Comparison of ENCODE assay signal across 16 cellular contexts in the genomic region with DNA sequence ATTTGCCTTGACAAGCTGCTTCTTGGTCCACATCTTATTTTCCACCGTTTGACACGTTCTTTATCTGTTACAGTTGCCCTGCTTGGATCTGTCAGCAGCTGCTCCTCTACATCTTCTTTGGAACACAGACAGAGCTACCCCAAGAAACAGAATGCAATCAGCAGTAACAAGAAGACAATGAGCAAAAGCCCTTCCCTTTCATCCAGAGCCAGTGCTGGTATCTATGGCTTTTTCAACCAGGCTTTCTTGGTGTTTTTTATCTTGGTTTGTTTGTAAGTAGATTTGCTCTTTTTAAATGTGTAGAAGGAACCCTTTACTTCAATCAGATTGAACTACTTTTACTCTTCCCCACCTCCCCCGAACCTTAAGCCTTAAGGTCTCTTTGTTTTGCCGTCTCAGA. TPM values are rescaled to one million over a fixed set of nuclear protein-coding genes. Genes with fewer than 3 reads are reported as not detected.
A peak's percentile ranks its signal among the peaks of the same experiment; 100 is the strongest.
DNase-seq lines count a peak whose midpoint lies in the region; ATAC-seq, FAIRE-seq and TF ChIP-seq lines count a peak whose summit lies in the region.
"Had no signal": no experiment of that assay in that cellular context is flagged by ENCODE, and none has a peak within 500 bp of the region (broad histone marks: within the 10 kb centered on the region; RNA-seq: fewer than 3 reads in every experiment).

No MANE protein-coding gene starts in this region.

- H2BK12ac ChIP-seq in H1 (ENCODE audit: low read depth, low read length), result no peak overlapping the region

- TF ChIP-seq RAD21 in H1 (IDR thresholded peaks at IDR 0.05 in 1 of 2, conservative IDR thresholded peaks at IDR 0.05 in 1 of 2; ENCODE audit: low read depth in 2 of 2, low read length in 2 of 2), result no peak

- H3K27ac Mint-ChIP-seq in GM23338 (no peak overlapping the region), endothelial cell (ENCODE audit: unreplicated experiment) (no peak overlapping the region)
- H3K27ac Mint-ChIP-seq: CD4-positive, CD25-positive, alpha-beta regulatory T cell had no signal

- H3K4me3 ChIP-seq in GM23338 (no peak overlapping the region), H1 (ENCODE audit: extremely low read depth in 1 of 4, insufficient read depth in 2 of 4, low read depth in 3 of 4, low read length in 4 of 4) (no peak overlapping the region), thoracic aorta (no peak overlapping the region)
- H3K4me3 ChIP-seq: BLaER1 treated with 17β-estradiol and CSF1 and Interleukin-3, amounts not matched to agents 10 nM and 100 nM; K562 had no signal

- H4K91ac ChIP-seq in H1 (replicated peaks; ENCODE audit: insufficient read length, low read length), result no peak overlapping the region

- H2AFZ ChIP-seq in GM23338 (peak overlapping the region; percentile 34; the same call in 1 of the 2 replicates), H1 (ENCODE audit: low read length) (peak overlapping the region; percentile 67; the same call in 1 of the 2 replicates)

- H3F3A ChIP-seq in GM23338 (replicated peaks; ENCODE audit: low read depth), result no peaks in the 10 kb centered on the region

- H4K8ac ChIP-seq in H1 (ENCODE audit: extremely low read depth, insufficient read depth, low read length), result no peak overlapping the region

- no peak overlapping the region for H3K9ac ChIP-seq in H1 (replicated peaks in 1 of 4; ENCODE audit: extremely low read depth in 1 of 4, low read depth in 3 of 4, low read length in 3 of 4)
- H3K9ac ChIP-seq: BLaER1 treated with 17β-estradiol and CSF1 and Interleukin-3, amounts not matched to agents 10 nM and 100 nM had no signal

- no peak overlapping the region for H3K14ac ChIP-seq in H1 (ENCODE audit: insufficient read length)

- DNase-seq in GM23338 (ENCODE audit: low spot score) (no peak), H1 (ENCODE audit: low read depth in 1 of 2, low spot score in 2 of 2) (no peak), myocyte (ENCODE audit: low read depth) (peak; percentile 45), thoracic aorta (ENCODE audit: low spot score) (no peak), SKM-1 (lab: John Stamatoyannopoulos, UW; ENCODE audit: unreplicated experiment) (no peak), endothelial cell (ENCODE audit: low spot score) (no peak)
- DNase-seq: ACHN; CD4-positive, CD25-positive, alpha-beta regulatory T cell; DMS79 treated with DMSO at 0.1 percent for 48 hours; EL; HCEC 1CT had no signal

- H3K4me3 Mint-ChIP-seq in GM23338, result no peak overlapping the region
- no peak overlapping the region for H3K4me3 Mint-ChIP-seq in endothelial cell (ENCODE audit: unreplicated experiment)
- H3K4me3 Mint-ChIP-seq: CD4-positive, CD25-positive, alpha-beta regulatory T cell had no signal

- WGBS in H1 (ENCODE audit: extremely low coverage in 1 of 2, insufficient coverage in 1 of 2, insufficient read length in 1 of 2, insufficient replicate concordance in 2 of 2, low coverage in 1 of 2, low lambda C conversion rate in 2 of 2, missing lambda C conversion rate in 1 of 2), 2 experiments, result 88% methylated on average over 4 of the region's 4 CpGs; no CpG with 5 or more reads in 1 of the 2 experiments

- H3K36me3 Mint-ChIP-seq in GM23338 (ENCODE audit: low read depth), result no peaks in the 10 kb centered on the region
- no peaks in the 10 kb centered on the region for H3K36me3 Mint-ChIP-seq in endothelial cell (ENCODE audit: low read depth, unreplicated experiment)

- no peaks in the 10 kb centered on the region for H3K27me3 Mint-ChIP-seq in GM23338 (ENCODE audit: insufficient read depth, low read depth, poor library complexity)
- H3K27me3 Mint-ChIP-seq in endothelial cell (ENCODE audit: unreplicated experiment), result no peaks in the 10 kb centered on the region
- H3K27me3 Mint-ChIP-seq: CD4-positive, CD25-positive, alpha-beta regulatory T cell had no signal

- no peak overlapping the region for H4K5ac ChIP-seq in H1 (ENCODE audit: insufficient read length, low read depth, low read length)

- H3K9me3 ChIP-seq in H1 (ENCODE audit: insufficient read depth in 2 of 2, low read depth in 1 of 2, low read length in 1 of 2) (no peaks in the 10 kb centered on the region), thoracic aorta (no peaks in the 10 kb centered on the region)
- H3K9me3 ChIP-seq: BLaER1 treated with 17β-estradiol and CSF1 and Interleukin-3, amounts not matched to agents 10 nM and 100 nM had no signal

- peaks cover 12% of the 10 kb centered on the region; the same call in 2 of the 3 replicates for H3K4me1 Mint-ChIP-seq in GM23338
- H3K4me1 Mint-ChIP-seq in endothelial cell (ENCODE audit: unreplicated experiment), result no peaks in the 10 kb centered on the region

- POLR2A ChIA-PET in H1 (lab: Charles Lee; ENCODE audit: partially characterized antibody), result interaction anchor here (0.7 kb wide), 1 partner anchor 114 kb away, joined by 3 read pairs; no protein-coding TSS in a partner anchor

- H3K18ac ChIP-seq in H1 (ENCODE audit: extremely low read depth, low read length), result no peak overlapping the region

- H3K36me3 ChIP-seq in GM23338 (ENCODE audit: insufficient read depth), result no peaks in the 10 kb centered on the region
- no peaks in the 10 kb centered on the region for H3K36me3 ChIP-seq in H1 (ENCODE audit: control insufficient read depth in 2 of 4, insufficient read depth in 4 of 4, low read length in 3 of 4)
- H3K36me3 ChIP-seq in thoracic aorta, result peaks cover 21% of the 10 kb centered on the region

- H3K23ac ChIP-seq in H1 (ENCODE audit: insufficient read length), result no peak overlapping the region

- H3K23me2 ChIP-seq in H1 (ENCODE audit: low read depth, low read length), result no peaks in the 10 kb centered on the region

- no peak overlapping the region for H2BK20ac ChIP-seq in H1 (ENCODE audit: low read length)

- H3K27me3 ChIP-seq in GM23338 (ENCODE audit: insufficient read depth) (no peaks in the 10 kb centered on the region), H1 (replicated peaks in 1 of 4; ENCODE audit: control insufficient read depth in 3 of 4, extremely low read depth in 1 of 4, insufficient read depth in 3 of 4, low read length in 3 of 4) (no peaks in the 10 kb centered on the region), thoracic aorta (replicated peaks; ENCODE audit: insufficient read depth) (no peaks in the 10 kb centered on the region)
- H3K27me3 ChIP-seq: BLaER1 treated with 17β-estradiol and CSF1 and Interleukin-3, amounts not matched to agents 10 nM and 100 nM had no signal

- no peak for TF ChIP-seq EP300 in H1 (IDR thresholded peaks at IDR 0.05; ENCODE audit: borderline replicate concordance in 1 of 2, low read depth in 2 of 2, low read length in 2 of 2)

- H3K4ac ChIP-seq in H1 (replicated peaks; ENCODE audit: insufficient read length, low read depth, low read length), result no peak overlapping the region

- no peak for TF ChIP-seq POLR2A in H1 (IDR thresholded peaks at IDR 0.05; ENCODE audit: control extremely low read depth in 1 of 2, low read depth in 2 of 2, low read length in 2 of 2)

- no peak for TF ChIP-seq CTCF in GM23338 (conservative IDR thresholded peaks at IDR 0.05; ENCODE audit: low read depth in 2 of 2)
- no peak for TF ChIP-seq CTCF in H1 (IDR thresholded peaks at IDR 0.05; ENCODE audit: control extremely low read depth in 1 of 3, insufficient read depth in 1 of 3, low read depth in 1 of 3, low read length in 3 of 3)
- TF ChIP-seq CTCF in thoracic aorta (IDR thresholded peaks at IDR 0.05), result no peak
- no peak for TF ChIP-seq CTCF in endothelial cell (IDR thresholded peaks at IDR 0.05; ENCODE audit: unreplicated experiment)

- H3K79me2 ChIP-seq in GM23338 (replicated peaks; ENCODE audit: insufficient read depth), result no peaks in the 10 kb centered on the region
- no peaks in the 10 kb centered on the region for H3K79me2 ChIP-seq in H1 (ENCODE audit: control insufficient read depth in 1 of 2, insufficient read depth in 2 of 2, low read length in 2 of 2)

- no peak for FAIRE-seq in H1 (lab: Jason Lieb, UNC)
- FAIRE-seq: G401.6, GM12891, K562 had no signal

- no peaks in the 10 kb centered on the region for H4K20me1 ChIP-seq in GM23338 (replicated peaks; ENCODE audit: insufficient read depth)
- no peaks in the 10 kb centered on the region for H4K20me1 ChIP-seq in H1 (replicated peaks in 1 of 2; ENCODE audit: control insufficient read depth in 1 of 2, insufficient read depth in 2 of 2, low read length in 2 of 2)
- H4K20me1 ChIP-seq: BLaER1 treated with 17β-estradiol and CSF1 and Interleukin-3, amounts not matched to agents 10 nM and 100 nM had no signal

- H3K4me2 ChIP-seq in GM23338 (no peak overlapping the region), H1 (ENCODE audit: insufficient read depth in 1 of 2, low read depth in 2 of 2, low read length in 2 of 2) (no peak overlapping the region)
- H3K4me2 ChIP-seq: BLaER1 treated with 17β-estradiol and CSF1 and Interleukin-3, amounts not matched to agents 10 nM and 100 nM had no signal

- no peaks in the 10 kb centered on the region for H3K9me2 ChIP-seq in GM23338 (ENCODE audit: insufficient read depth)

- CTCF ChIA-PET in H1 (lab: Charles Lee; ENCODE audit: partially characterized antibody), result interaction anchor here (0.6 to 1.7 kb wide), 2 partner anchors 36 to 765 kb away, joined by 5 read pairs; no protein-coding TSS in a partner anchor

- H3K79me1 ChIP-seq in H1 (ENCODE audit: low read depth, low read length), result no peaks in the 10 kb centered on the region

- H3K27ac ChIP-seq in GM23338 (ENCODE audit: low read depth), result no peak overlapping the region
- no peak overlapping the region for H3K27ac ChIP-seq in H1 (ENCODE audit: low read depth, low read length)
- peak overlapping the region; percentile 3 to 35 for H3K27ac ChIP-seq in thoracic aorta
- H3K27ac ChIP-seq: BLaER1 treated with 17β-estradiol and CSF1 and Interleukin-3, amounts not matched to agents 10 nM and 100 nM had no signal

- H2BK5ac ChIP-seq in H1 (ENCODE audit: low read depth, low read length), result no peak overlapping the region

- H2BK15ac ChIP-seq in H1 (ENCODE audit: low read length), result no peak overlapping the region

- no peak overlapping the region for H2AK5ac ChIP-seq in H1 (ENCODE audit: low read depth, low read length)

- H3K4me1 ChIP-seq in GM23338 (ENCODE audit: insufficient read depth) (peaks cover 13% of the 10 kb centered on the region; the same call in 1 of the 2 replicates), H1 (replicated peaks in 1 of 4; ENCODE audit: control insufficient read depth in 3 of 4, insufficient read depth in 4 of 4, low read length in 3 of 4) (peaks cover 0 to 2% (median 0%) of the 10 kb centered on the region in 4 experiments; a peak in 1 of 7 replicates), thoracic aorta (ENCODE audit: control insufficient read depth in 1 of 2, low read depth in 2 of 2) (peaks cover 3 to 6% of the 10 kb centered on the region in 2 donors)

- no peak for ATAC-seq in GM23338
- ATAC-seq in thoracic aorta (ENCODE audit: insufficient number of reproducible peaks, low FRiP score, low read depth), result no peak
- ATAC-seq in HG03175 (IDR thresholded peaks at IDR 0.05; ENCODE audit: unreplicated experiment), result no peak
- ATAC-seq: K562 had no signal

- no peaks in the 10 kb centered on the region for H3K9me3 Mint-ChIP-seq in GM23338
- H3K9me3 Mint-ChIP-seq in endothelial cell (ENCODE audit: unreplicated experiment), result no peaks in the 10 kb centered on the region
- H3K9me3 Mint-ChIP-seq: CD4-positive, CD25-positive, alpha-beta regulatory T cell had no signal

- no peak overlapping the region for H3K56ac ChIP-seq in H1 (replicated peaks; ENCODE audit: insufficient read length, low read depth, low read length)

- H2BK120ac ChIP-seq in H1 (replicated peaks; ENCODE audit: low read depth, low read length), result no peak overlapping the region

RNA-seq across cellular contexts. Expression of a gene that starts 41.9 kb away (rescaled TPM):
- total RNA-seq in GM23338 (2014; rRNA removed; shearing (Covaris generic)), result 0.14 TPM in 1 of 2 replicates, not detected in the other
- polyA plus RNA-seq in GM23338 (2016; fragmentation: Nextera tagmentation; extraction: Ambion mirVana), result 0.06 TPM in 1 of 2 replicates, not detected in the other
- 0.09 TPM in 1 of 2 replicates, not detected in the other for total RNA-seq in H1 (2021; fragmentation: NEBNext Ultra II Directional; extraction: Animal tissue kit (Norgen Biotek cat#: 25700))
- polyA plus RNA-seq in H1 (2011; rRNA removed), result 0.02 and 0.08 TPM in 2 replicates
- polyA plus RNA-seq in H1 (2011; cell fraction: cytosol; rRNA removed), result 0.05 TPM
- polyA plus RNA-seq in H1 (2011; cell fraction: nucleus; rRNA removed), result 0.26 TPM
- 0.05 to 0.37 TPM (median 0.16 TPM) in 4 replicates for polyA plus RNA-seq in H1 (2012, experiment 1 of 2)
- polyA plus RNA-seq in H1 (2012, experiment 2 of 2), result 0.09 TPM
- 0.08 TPM for polyA plus RNA-seq in H1 (2013, experiment 1 of 2)
- polyA plus RNA-seq in H1 (2013, experiment 2 of 2), result 0.09 TPM
- polyA minus RNA-seq in H1 (2011; rRNA and poly(A)+ RNA removed), result 0.16 and 0.17 TPM in 2 replicates
- polyA minus RNA-seq in H1 (2011; cell fraction: cytosol; rRNA and poly(A)+ RNA removed), result not detected
- polyA minus RNA-seq in H1 (2011; cell fraction: nucleus; rRNA and poly(A)+ RNA removed), result 0.70 TPM
- 126 and 129 TPM in 2 replicates for total RNA-seq in myocyte
- polyA plus RNA-seq in myocyte (2012), result 43.7 TPM
- total RNA-seq in thoracic aorta, result 10 to 100 TPM; 31.3 to 54.0 TPM
- 0.46 TPM for total RNA-seq in endothelial cell (ENCODE audit: unreplicated experiment)

Comparison
In these comparisons a context has a peak if more than half of its experiments do, and no peak if none do; other contexts are left out.
1. H3K27ac ChIP-seq: peak in thoracic aorta (2 of 2); none in GM23338 (single experiment) and H1 (single experiment).
2. RNA of a gene that starts 41.9 kb away (total RNA-seq): 126 to 129 TPM in myocyte and 31.3 to 54.0 TPM in thoracic aorta; 0.46 TPM in endothelial cell (single experiment), 0.14 TPM in GM23338 and 0.09 TPM in H1; every median in the first group is over 10 times any median in the second.